In the genomic region with DNA sequence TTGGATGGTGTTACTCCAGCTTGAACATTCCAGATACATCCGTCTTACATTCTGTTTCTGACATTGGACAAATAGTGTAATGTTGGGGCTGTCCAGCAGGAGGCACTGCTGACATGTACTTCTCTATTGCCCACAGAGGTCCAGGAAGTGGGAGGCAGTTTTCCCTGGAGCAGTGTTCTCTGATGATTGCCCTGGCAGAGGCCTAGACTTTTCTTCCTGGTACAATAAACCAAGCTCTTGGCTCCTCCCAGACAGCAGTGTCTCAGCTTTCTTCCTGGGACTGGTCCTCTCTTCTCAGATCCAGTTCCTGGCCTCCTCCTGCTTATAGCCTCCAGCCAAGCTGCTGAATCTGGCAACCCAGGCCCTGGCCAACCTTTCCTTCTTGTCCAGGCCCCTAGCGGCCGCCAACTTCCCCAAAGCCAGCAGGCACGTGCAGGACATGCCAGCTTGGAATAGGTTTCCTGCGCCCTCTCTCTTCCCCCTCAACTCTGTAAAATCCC, we compare ENCODE assay signal across 8 cellular contexts. TPM values are rescaled to one million over a fixed set of nuclear protein-coding genes. Genes with fewer than 3 reads are reported as not detected.
DNase-seq lines count a peak whose midpoint lies in the region; ATAC-seq and TF ChIP-seq lines count a peak whose summit lies in the region.

No MANE protein-coding gene starts in this region.

- in situ Hi-C loops in KBM-7 (cut with MboI; ENCODE audit: low pct_unique_long_range_greater_than_20kb, low sequenced_read_pairs): loop anchor here (10.0 to 25.0 kb wide), 2 partner anchors 183 to 410 kb away; no protein-coding TSS in a partner anchor

- H3K79me2 ChIP-seq in osteoblast (ENCODE audit: insufficient read depth, low read length): no peaks in the 10 kb centered on the region

- H3K4me2 ChIP-seq in osteoblast (ENCODE audit: insufficient read depth, low read length): no peak overlapping the region

- no peak overlapping the region for H3K4me3 ChIP-seq in osteoblast (ENCODE audit: insufficient read depth, low read length)

- peak overlapping the region; percentile 86 for H2AFZ ChIP-seq in osteoblast (ENCODE audit: low read length)

- H3K27me3 ChIP-seq in osteoblast (ENCODE audit: insufficient read depth, low read length): no peaks in the 10 kb centered on the region

- H3K4me1 ChIP-seq in osteoblast (ENCODE audit: insufficient read depth, low read length): peaks cover 6% of the 10 kb centered on the region

- no peaks in the 10 kb centered on the region for H3K9me3 ChIP-seq in osteoblast (ENCODE audit: low read depth, low read length)

- DNase-seq in DMS114 treated with DMSO at 0.1 percent for 48 hours (lab: John Stamatoyannopoulos, UW; ENCODE audit: unreplicated experiment) (peak; percentile 28), KBM-7 (peak; percentile 85), RPMI8226 (peak; percentile 58), globus pallidus (ENCODE audit: low spot score) (peak; percentile 81), osteoblast (ENCODE audit: insufficient read length, low spot score, missing footprints) (peak; percentile 97)
- DNase-seq in activated naive CD4-positive, alpha-beta T cell treated with anti-CD3 and anti-CD28 coated beads, Interleukin-2, amount 50 U/mL, for 16 hours: peak; percentile 51

- no peaks in the 10 kb centered on the region for H3K36me3 ChIP-seq in osteoblast (ENCODE audit: insufficient read depth, low read length)

- no peak overlapping the region for H3K27ac ChIP-seq in osteoblast (ENCODE audit: low read depth, low read length)

- ATAC-seq in HG03159 (IDR thresholded peaks at IDR 0.05; ENCODE audit: unreplicated experiment) (no peak), GM21723 (IDR thresholded peaks at IDR 0.05; ENCODE audit: unreplicated experiment) (no peak)

- TF ChIP-seq CTCF in osteoblast (IDR thresholded peaks at IDR 0.05; ENCODE audit: extremely low read depth, low read depth, low read length): peak; percentile 92

- no peaks in the 10 kb centered on the region for H4K20me1 ChIP-seq in osteoblast (ENCODE audit: insufficient read depth, low read length)

RNA-seq across cellular contexts. Expression of a gene that starts 14.9 kb away (rescaled TPM):
- total RNA-seq in osteoblast: under 0.01 TPM in 1 of 2 replicates, not detected in the other

RNA-seq across cellular contexts. Expression of a gene that starts 59.1 kb away (rescaled TPM):
- total RNA-seq in osteoblast: under 0.01 TPM in 2 replicates

Comparison
In these comparisons a context has a peak if more than half of its experiments do, and no peak if none do; other contexts are left out.
1. DNase-seq: peak in every context shown above with its lines; median percentile 97 in osteoblast; 85 in KBM-7; 81 in globus pallidus; 58 in RPMI8226; 51 in activated naive CD4-positive, alpha-beta T cell treated with anti-CD3 and anti-CD28 coated beads, Interleukin-2, amount 50 U/mL, for 16 hours; 28 in DMS114 treated with DMSO at 0.1 percent for 48 hours.